In genomic region chr14:99807413-99808132, GRCh38 we compare ENCODE assay signal across 13 cellular contexts. TPM values are rescaled to one million over a fixed set of nuclear protein-coding genes. Genes with fewer than 3 reads are reported as not detected.
DNase-seq lines count a peak whose midpoint lies in the region; ATAC-seq and TF ChIP-seq lines count a peak whose summit lies in the region.
"Had no signal": no experiment of that assay in that cellular context is flagged by ENCODE, and none has a peak within 500 bp of the region (broad histone marks: within the 10 kb centered on the region; RNA-seq: fewer than 3 reads in every experiment).

No MANE protein-coding gene starts in this region.

- H3K27me3 Mint-ChIP-seq in activated CD4-positive, alpha-beta T cell treated with anti-CD3 and anti-CD28 coated beads for 36 hours, result peaks cover 22% of the 10 kb centered on the region
- peaks cover 13% of the 10 kb centered on the region for H3K27me3 Mint-ChIP-seq in activated CD4-positive, alpha-beta T cell treated with anti-CD3 and anti-CD28 coated beads, Interleukin-2, amount 10 ng/mL, durations not matched to agents 24 days and 14 days
- H3K27me3 Mint-ChIP-seq in WTC11 (ENCODE audit: low read depth), result no peaks in the 10 kb centered on the region

- H3K4me3 ChIP-seq in upper lobe of right lung, result no peak overlapping the region
- H3K4me3 ChIP-seq: prostate gland had no signal

- H3K9me3 Mint-ChIP-seq in activated CD4-positive, alpha-beta T cell treated with anti-CD3 and anti-CD28 coated beads for 36 hours (ENCODE audit: low read depth), result no peaks in the 10 kb centered on the region
- no peaks in the 10 kb centered on the region for H3K9me3 Mint-ChIP-seq in activated CD4-positive, alpha-beta T cell treated with anti-CD3 and anti-CD28 coated beads, Interleukin-2, amount 10 ng/mL, durations not matched to agents 24 days and 14 days
- no peaks in the 10 kb centered on the region for H3K9me3 Mint-ChIP-seq in WTC11

- intact Hi-C loops in activated CD4-positive, alpha-beta T cell treated with anti-CD3 and anti-CD28 coated beads for 36 hours (cut with DNase I, micrococcal nuclease), result no loop called here
- intact Hi-C loops in activated CD4-positive, alpha-beta T cell treated with anti-CD3 and anti-CD28 coated beads, Interleukin-2, amount 10 ng/mL, durations not matched to agents 24 days and 14 days (cut with micrococcal nuclease), result no loop called here
- intact Hi-C loops in upper lobe of right lung (cut with DNase I) (no loop called here), left colon (cut with DNase I, micrococcal nuclease) (no loop called here)

- no peaks in the 10 kb centered on the region for H3K4me1 Mint-ChIP-seq in activated CD4-positive, alpha-beta T cell treated with anti-CD3 and anti-CD28 coated beads for 36 hours
- no peaks in the 10 kb centered on the region for H3K4me1 Mint-ChIP-seq in activated CD4-positive, alpha-beta T cell treated with anti-CD3 and anti-CD28 coated beads, Interleukin-2, amount 10 ng/mL, durations not matched to agents 24 days and 14 days
- no peaks in the 10 kb centered on the region for H3K4me1 Mint-ChIP-seq in WTC11

- no peak for DNase-seq in activated CD4-positive, alpha-beta T cell treated with anti-CD3 and anti-CD28 coated beads for 36 hours
- DNase-seq in activated CD4-positive, alpha-beta T cell treated with anti-CD3 and anti-CD28 coated beads, Interleukin-2, amount 10 ng/mL, durations not matched to agents 24 days and 14 days, result no peak
- DNase-seq in WTC11 (ENCODE audit: low spot score) (peak; percentile 39), kidney tubule cell (ENCODE audit: low spot score) (peak; percentile 39), upper lobe of right lung (no peak), left colon (no peak)
- DNase-seq: 8988T; activated CD4-positive, alpha-beta T cell treated with anti-CD3 and anti-CD28 coated beads, Interleukin-2, amount 50 U/mL, for 4 hours; kidney glomerular epithelial cell; SIG-M5 had no signal

- H3K27ac Mint-ChIP-seq in activated CD4-positive, alpha-beta T cell treated with anti-CD3 and anti-CD28 coated beads for 36 hours, result no peak overlapping the region
- no peak overlapping the region for H3K27ac Mint-ChIP-seq in activated CD4-positive, alpha-beta T cell treated with anti-CD3 and anti-CD28 coated beads, Interleukin-2, amount 10 ng/mL, durations not matched to agents 24 days and 14 days
- no peak overlapping the region for H3K27ac Mint-ChIP-seq in WTC11

- POLR2A ChIA-PET in activated CD4-positive, alpha-beta T cell treated with anti-CD3 and anti-CD28 coated beads for 36 hours (lab: Charles Lee), result no interaction called here
- POLR2A ChIA-PET in WTC11 (lab: Charles Lee), result no interaction called here

- no peaks in the 10 kb centered on the region for H3K36me3 ChIP-seq in upper lobe of right lung
- H3K36me3 ChIP-seq: prostate gland had no signal

- H3K4me3 Mint-ChIP-seq in activated CD4-positive, alpha-beta T cell treated with anti-CD3 and anti-CD28 coated beads for 36 hours, result no peak overlapping the region
- H3K4me3 Mint-ChIP-seq in activated CD4-positive, alpha-beta T cell treated with anti-CD3 and anti-CD28 coated beads, Interleukin-2, amount 10 ng/mL, durations not matched to agents 24 days and 14 days, result no peak overlapping the region
- no peak overlapping the region for H3K4me3 Mint-ChIP-seq in WTC11

- no peaks in the 10 kb centered on the region for H3K9me3 ChIP-seq in upper lobe of right lung
- H3K9me3 ChIP-seq: prostate gland had no signal

- H3K36me3 Mint-ChIP-seq in activated CD4-positive, alpha-beta T cell treated with anti-CD3 and anti-CD28 coated beads for 36 hours (ENCODE audit: low read depth), result no peaks in the 10 kb centered on the region
- no peaks in the 10 kb centered on the region for H3K36me3 Mint-ChIP-seq in activated CD4-positive, alpha-beta T cell treated with anti-CD3 and anti-CD28 coated beads, Interleukin-2, amount 10 ng/mL, durations not matched to agents 24 days and 14 days (ENCODE audit: low read depth)
- no peaks in the 10 kb centered on the region for H3K36me3 Mint-ChIP-seq in WTC11

- no peak overlapping the region for H3K27ac ChIP-seq in upper lobe of right lung
- H3K27ac ChIP-seq: prostate gland had no signal

- peaks cover 18% of the 10 kb centered on the region for H3K4me1 ChIP-seq in upper lobe of right lung
- H3K4me1 ChIP-seq: prostate gland had no signal

- no peaks in the 10 kb centered on the region for H3K27me3 ChIP-seq in upper lobe of right lung

- CTCF ChIA-PET in activated CD4-positive, alpha-beta T cell treated with anti-CD3 and anti-CD28 coated beads for 36 hours (lab: Charles Lee), result interaction anchor here (1.0 kb wide), 1 partner anchor 88 kb away, joined by 3 read pairs; no protein-coding TSS in a partner anchor
- CTCF ChIA-PET in WTC11 (lab: Charles Lee), result interaction anchor here (0.5 to 2.2 kb wide), 10 partner anchors 12 to 386 kb away, joined by 3 to 11 read pairs (median 3); no protein-coding TSS in a partner anchor

- TF ChIP-seq CTCF in WTC11 (IDR thresholded peaks at IDR 0.05) (no peak), upper lobe of right lung (IDR thresholded peaks at IDR 0.05) (no peak)

- ATAC-seq in activated CD4-positive, alpha-beta T cell treated with anti-CD3 and anti-CD28 coated beads for 36 hours, result peak; percentile 49
- peak; percentile 98 for ATAC-seq in WTC11
- peak; percentile 12 for ATAC-seq in upper lobe of right lung
- no peak for ATAC-seq in GM21717 (IDR thresholded peaks at IDR 0.05; ENCODE audit: unreplicated experiment)
- no peak for ATAC-seq in HG03469 (IDR thresholded peaks at IDR 0.05; ENCODE audit: unreplicated experiment)
- ATAC-seq in left colon, result no peak

TF ChIP-seq in WTC11, 78 proteins besides CTCF, POLR2A, EP300 and RAD21:
- TF ChIP-seq ZSCAN18 (CRISPR knock-in tag; IDR thresholded peaks at IDR 0.05), result no peak
- TF ChIP-seq E2F5 (CRISPR knock-in tag; IDR thresholded peaks at IDR 0.05), result no peak

RNA-seq across cellular contexts. Expression of gene EML1, which starts 14.4 kb away (rescaled TPM):
- 1 to 10 TPM; 1.7 TPM for total RNA-seq in activated CD4-positive, alpha-beta T cell treated with anti-CD3 and anti-CD28 coated beads for 36 hours
- total RNA-seq in activated CD4-positive, alpha-beta T cell treated with anti-CD3 and anti-CD28 coated beads, Interleukin-2, amount 10 ng/mL, durations not matched to agents 24 days and 14 days, result 0.98 and 1.8 TPM in 2 replicates
- 10.9 to 16.1 TPM (median 11.4 TPM) in 3 replicates for total RNA-seq in WTC11 (2021)
- 42.2 TPM for total RNA-seq in upper lobe of right lung
- 10 to 100 TPM in 1 of 2 donors, 1 to 10 TPM in 1; 3.8 to 14.5 TPM for total RNA-seq in left colon

Comparison
In these comparisons a context has a peak if more than half of its experiments do, and no peak if none do; other contexts are left out.
1. ATAC-seq: peak in activated CD4-positive, alpha-beta T cell treated with anti-CD3 and anti-CD28 coated beads for 36 hours (single experiment), WTC11 (single experiment) and upper lobe of right lung (single experiment); none in GM21717 (single experiment), HG03469 (single experiment) and left colon (single experiment).
2. DNase-seq: peak in WTC11 (single experiment) and kidney tubule cell (single experiment); none in activated CD4-positive, alpha-beta T cell treated with anti-CD3 and anti-CD28 coated beads for 36 hours (single experiment), activated CD4-positive, alpha-beta T cell treated with anti-CD3 and anti-CD28 coated beads, Interleukin-2, amount 10 ng/mL, durations not matched to agents 24 days and 14 days (single experiment), upper lobe of right lung (single experiment) and left colon (0 of 2).